Comparison of ENCODE assay signal across 1 cellular context in the genomic region with DNA sequence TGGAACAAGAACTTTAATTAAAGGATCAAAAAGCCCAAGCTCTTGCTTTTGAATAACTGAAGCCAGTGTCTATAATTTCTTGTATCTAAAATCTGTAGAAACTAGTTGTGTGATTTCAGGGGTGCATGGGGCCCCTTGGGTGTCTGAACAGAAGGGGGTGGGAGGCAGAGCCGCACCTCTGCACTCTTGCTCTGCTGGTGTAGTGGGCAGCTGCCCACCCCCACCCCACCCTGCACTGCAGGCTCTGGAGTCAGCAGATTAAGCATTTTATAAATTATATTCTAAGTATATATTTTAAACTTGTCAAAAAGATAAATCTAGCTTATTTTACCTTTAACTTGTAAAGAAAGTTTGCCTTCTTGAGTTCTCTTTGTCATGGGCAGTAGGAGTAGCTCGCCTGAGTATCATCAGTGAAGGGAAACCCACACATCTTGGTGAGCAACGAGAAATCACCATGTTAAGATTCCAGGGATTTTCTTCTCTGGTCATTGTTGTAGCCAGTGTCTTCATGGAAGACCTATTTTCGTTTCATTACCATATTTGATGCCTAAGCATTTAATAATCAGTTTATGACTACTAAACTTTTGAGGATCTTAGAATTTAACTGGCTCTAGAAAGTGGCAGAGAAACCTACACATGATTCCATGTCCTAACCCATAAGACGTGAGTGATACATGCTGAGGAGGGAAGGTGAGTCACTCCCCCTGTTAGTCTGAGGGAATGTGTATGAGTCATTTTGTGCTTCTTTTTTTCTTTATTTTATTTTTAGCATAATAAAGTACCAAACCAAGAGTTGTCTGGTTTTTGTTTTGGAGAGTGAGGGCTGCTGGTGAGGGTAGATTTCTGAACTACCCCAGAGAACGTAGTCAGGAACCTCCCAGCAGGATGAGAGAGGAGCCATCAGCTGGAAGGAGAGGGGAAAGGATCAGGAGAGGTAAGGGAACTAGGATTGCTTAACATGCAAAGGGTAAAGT.
TF ChIP-seq lines count a peak whose summit lies in the region.

No MANE protein-coding gene starts in this region.

TF ChIP-seq in HepG2, 621 proteins besides CTCF, POLR2A, EP300 and RAD21:
- TF ChIP-seq NFKB2 (CRISPR knock-in tag; IDR thresholded peaks at IDR 0.05; ENCODE audit: borderline replicate concordance) (no peak), HOXA3 (CRISPR knock-in tag; IDR thresholded peaks at IDR 0.05) (no peak), MIER3 (CRISPR knock-in tag; IDR thresholded peaks at IDR 0.05; ENCODE audit: borderline replicate concordance) (no peak), ZNF317 (CRISPR knock-in tag; IDR thresholded peaks at IDR 0.05) (no peak), ZNF703 (CRISPR knock-in tag; IDR thresholded peaks at IDR 0.05; ENCODE audit: borderline replicate concordance) (no peak), ZNF839 (CRISPR knock-in tag; IDR thresholded peaks at IDR 0.05; ENCODE audit: borderline replicate concordance) (no peak), ZZZ3 (CRISPR knock-in tag; IDR thresholded peaks at IDR 0.05; ENCODE audit: borderline replicate concordance) (no peak), BCL6 (CRISPR knock-in tag; IDR thresholded peaks at IDR 0.05) (no peak), ZNF225 (CRISPR knock-in tag; IDR thresholded peaks at IDR 0.05) (no peak), ZNF160 (CRISPR knock-in tag; IDR thresholded peaks at IDR 0.05) (no peak)
- TF ChIP-seq, protein P1, sequence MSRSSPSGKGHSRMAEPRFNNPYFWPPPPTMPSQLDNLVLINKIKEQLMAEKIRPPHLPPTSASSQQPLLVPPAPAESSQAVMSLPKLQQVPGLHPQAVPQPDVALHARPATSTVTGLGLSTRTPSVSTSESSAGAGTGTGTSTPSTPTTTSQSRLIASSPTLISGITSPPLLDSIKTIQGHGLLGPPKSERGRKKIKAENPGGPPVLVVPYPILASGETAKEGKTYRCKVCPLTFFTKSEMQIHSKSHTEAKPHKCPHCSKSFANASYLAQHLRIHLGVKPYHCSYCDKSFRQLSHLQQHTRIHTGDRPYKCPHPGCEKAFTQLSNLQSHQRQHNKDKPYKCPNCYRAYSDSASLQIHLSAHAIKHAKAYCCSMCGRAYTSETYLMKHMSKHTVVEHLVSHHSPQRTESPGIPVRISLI (CRISPR knock-in tag; IDR thresholded peaks at IDR 0.05; ENCODE audit: borderline replicate concordance) = no peak
